ENCODE assay signal across 9 cellular contexts in the genomic region with DNA sequence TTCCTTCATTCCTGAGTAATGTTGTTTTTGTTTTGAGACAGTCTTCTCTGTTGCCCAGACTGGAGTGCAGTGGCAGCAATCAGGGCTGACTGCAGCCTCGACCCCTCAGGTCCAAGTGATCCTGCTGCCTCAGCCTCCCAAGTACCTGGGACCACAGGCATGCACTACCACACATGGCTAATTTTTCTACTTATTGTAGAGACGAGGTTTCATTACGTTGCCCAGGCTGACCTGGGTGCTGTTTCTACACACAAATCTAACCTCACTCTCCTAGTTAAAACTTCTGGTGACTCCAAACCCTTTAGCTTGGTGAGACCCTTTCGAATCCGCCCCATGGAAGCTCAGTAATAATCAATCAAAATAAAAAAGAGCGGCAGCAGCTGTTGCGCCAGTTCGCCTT. TPM values are rescaled to one million over a fixed set of nuclear protein-coding genes. Genes with fewer than 3 reads are reported as not detected.
DNase-seq lines count a peak whose midpoint lies in the region; ATAC-seq and TF ChIP-seq lines count a peak whose summit lies in the region.
"Had no signal": no experiment of that assay in that cellular context is flagged by ENCODE, and none has a peak within 500 bp of the region (broad histone marks: within the 10 kb centered on the region; RNA-seq: fewer than 3 reads in every experiment).

No MANE protein-coding gene starts in this region.

- H3K4me3 Mint-ChIP-seq in MCF 10A (ENCODE audit: unreplicated experiment): peak overlapping the region; percentile 81

- H3K9me3 ChIP-seq in HUES64 (ENCODE audit: insufficient read depth, low read depth, low read length) (no peaks in the 10 kb centered on the region), mucosa of stomach (ENCODE audit: control insufficient read depth, low read length) (no peaks in the 10 kb centered on the region)

- no peak for DNase-seq in AG04449 (ENCODE audit: low read depth, low spot score)
- DNase-seq in MCF 10A (ENCODE audit: unreplicated experiment): no peak
- no peak for DNase-seq in AG20443 (ENCODE audit: low spot score)
- DNase-seq in SIG-M5 treated with dmso at 0.1 percent for 504 hours (lab: John Stamatoyannopoulos, UW; ENCODE audit: unreplicated experiment): no peak
- no peak for DNase-seq in kidney tubule cell (ENCODE audit: low spot score)
- DNase-seq: stimulated activated naive CD4-positive, alpha-beta T cell treated with Interleukin-2 at 50 U/mL for 16 hours had no signal

- H3K27me3 ChIP-seq in HUES64 (ENCODE audit: insufficient read depth, low read length): no peaks in the 10 kb centered on the region
- no peaks in the 10 kb centered on the region for H3K27me3 ChIP-seq in mucosa of stomach (ENCODE audit: control insufficient read depth, insufficient read depth, low read length)

- CTCF ChIA-PET in AG04449 (lab: Yijun Ruan, JAX) (interaction anchor here (0.8 to 2.9 kb wide), 2 partner anchors 8 to 14 kb away, joined by 3 to 11 read pairs; no protein-coding TSS in a partner anchor), MCF 10A (lab: Yijun Ruan, JAX) (interaction anchor here (0.8 to 2.5 kb wide), 2 partner anchors 11 to 67 kb away, joined by 3 to 11 read pairs; no protein-coding TSS in a partner anchor)

- no peak overlapping the region for H3K27ac ChIP-seq in HUES64 (ENCODE audit: low read depth, low read length)

- H3K36me3 Mint-ChIP-seq in MCF 10A (ENCODE audit: insufficient read depth, unreplicated experiment): peaks cover 19% of the 10 kb centered on the region

- POLR2A ChIA-PET in AG04449 (lab: Yijun Ruan, JAX): interaction anchor here (0.6 kb wide), 1 partner anchor 114 kb away, joined by 3 read pairs; no protein-coding TSS in a partner anchor
- POLR2A ChIA-PET in MCF 10A (lab: Yijun Ruan, JAX): interaction anchor here (0.8 to 3.4 kb wide), 9 partner anchors 9 to 169 kb away, joined by 3 to 29 read pairs (median 4); a partner anchor contains a TSS

- no peak for TF ChIP-seq CTCF in AG04449 (IDR thresholded peaks at IDR 0.05; ENCODE audit: insufficient read depth, low read length, missing control alignments)
- TF ChIP-seq CTCF in MCF 10A (IDR thresholded peaks at IDR 0.05; ENCODE audit: unreplicated experiment): no peak

- no peaks in the 10 kb centered on the region for H3K9me3 Mint-ChIP-seq in MCF 10A (ENCODE audit: unreplicated experiment)

- H3K9ac ChIP-seq in HUES64 (ENCODE audit: low read depth, low read length) (peak overlapping the region; percentile 92; the same call in 1 of the 2 replicates), mucosa of stomach (ENCODE audit: low read length) (peak overlapping the region; percentile 96)

- no TSS peak for BruUV-seq in MCF 10A (replicated peaks; lab: Mats Ljungman, UMichigan)

- H3K4me1 Mint-ChIP-seq in MCF 10A (ENCODE audit: insufficient read depth, unreplicated experiment): peaks cover 27% of the 10 kb centered on the region

- H3K36me3 ChIP-seq in HUES64 (ENCODE audit: insufficient read depth, low read length): peaks cover 21% of the 10 kb centered on the region
- no peaks in the 10 kb centered on the region for H3K36me3 ChIP-seq in mucosa of stomach (ENCODE audit: control insufficient read depth, insufficient read depth, low read length)

- 92% methylated on average over 8 of the region's 8 CpGs for WGBS in HUES64

- H3K4me3 ChIP-seq in AG04449 (ENCODE audit: low read depth, low read length) (peak overlapping the region; percentile 80; the same call in 1 of the 2 replicates), HUES64 (ENCODE audit: low read length) (peak overlapping the region; percentile 87), mucosa of stomach (ENCODE audit: low read length) (no peak overlapping the region)

- no peak for ATAC-seq in GM18907 (IDR thresholded peaks at IDR 0.05; ENCODE audit: unreplicated experiment)

- intact Hi-C loops in MCF 10A (cut with micrococcal nuclease): no loop called here

- H3K27ac Mint-ChIP-seq in MCF 10A (ENCODE audit: low read depth, unreplicated experiment): peak overlapping the region; percentile 81

- no peaks in the 10 kb centered on the region for H3K27me3 Mint-ChIP-seq in MCF 10A (ENCODE audit: insufficient read depth, unreplicated experiment)

- H3K4me1 ChIP-seq in HUES64 (ENCODE audit: insufficient read depth, low read length) (peaks cover 13% of the 10 kb centered on the region), mucosa of stomach (ENCODE audit: control insufficient read depth, insufficient read depth, low read length) (peaks cover 17% of the 10 kb centered on the region)

RNA-seq across cellular contexts. Expression of a gene that starts 1.3 kb away (rescaled TPM):
- polyA plus RNA-seq in HUES64 (2013, experiment 1 of 2): 7.7 TPM
- polyA plus RNA-seq in HUES64 (2013, experiment 2 of 2): 10.1 TPM
- 13.9 and 15.2 TPM in 2 replicates for total RNA-seq in MCF 10A (2022)

RNA-seq across cellular contexts. Expression of a gene that starts 1.5 kb away (rescaled TPM):
- polyA plus RNA-seq in HUES64 (2013, experiment 1 of 2): 113 TPM
- 109 TPM for polyA plus RNA-seq in HUES64 (2013, experiment 2 of 2)
- total RNA-seq in MCF 10A (2022): 124 and 126 TPM in 2 replicates
